ENCODE assay signal across 15 cellular contexts in the genomic region with DNA sequence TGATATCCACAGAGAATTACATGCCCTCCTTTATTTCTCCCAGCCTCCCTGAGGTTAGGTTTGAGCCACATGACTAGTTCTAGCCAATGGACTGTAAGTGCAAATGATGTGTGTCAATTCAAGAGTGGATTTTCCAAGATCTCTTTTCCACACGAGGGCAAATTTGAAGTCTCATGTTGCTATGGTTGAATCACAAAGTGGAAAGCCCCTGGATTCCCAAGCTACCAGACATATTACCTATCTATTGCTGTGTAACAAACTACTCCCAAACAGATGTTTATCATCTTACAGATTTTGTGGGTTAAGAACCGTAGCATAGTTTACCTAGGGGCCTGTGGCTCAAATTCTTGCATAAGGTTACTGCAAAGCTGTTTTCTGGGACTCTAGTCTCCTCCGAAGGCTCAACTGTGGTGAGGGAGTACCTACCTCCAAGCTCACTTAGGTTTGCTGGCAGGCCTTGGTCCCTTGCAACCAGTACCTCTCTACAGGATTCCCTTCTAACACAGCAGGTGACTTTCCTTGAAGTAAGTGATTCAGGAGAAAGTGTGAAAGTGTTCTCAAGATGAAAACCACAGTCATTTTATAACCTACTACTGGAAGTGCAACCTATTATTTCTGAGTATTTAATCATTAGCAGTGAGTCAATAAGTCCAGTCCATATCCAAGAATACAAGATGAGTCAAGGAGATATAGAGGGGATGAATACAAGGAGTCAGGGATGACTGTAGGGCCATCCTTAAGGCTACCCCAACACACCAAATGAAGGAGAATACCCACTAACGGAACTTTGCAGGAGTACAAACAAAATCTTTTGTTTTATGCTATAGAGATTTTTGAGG.
DNase-seq lines count a peak whose midpoint lies in the region; ATAC-seq lines count a peak whose summit lies in the region.
"Had no signal": no experiment of that assay in that cellular context is flagged by ENCODE, and none has a peak within 500 bp of the region (broad histone marks: within the 10 kb centered on the region; RNA-seq: fewer than 3 reads in every experiment).

No MANE protein-coding gene starts in this region.

- H3K27me3 Mint-ChIP-seq in activated naive CD8-positive, alpha-beta T cell, result peaks cover 2% of the 10 kb centered on the region

- no peaks in the 10 kb centered on the region for H3K9me3 Mint-ChIP-seq in activated naive CD8-positive, alpha-beta T cell (ENCODE audit: low read depth)

- H3K4me1 Mint-ChIP-seq in activated naive CD8-positive, alpha-beta T cell (ENCODE audit: low read depth), result peaks cover 49% of the 10 kb centered on the region

- peak; percentile 21 for ATAC-seq in HG03097 (IDR thresholded peaks at IDR 0.05; ENCODE audit: low FRiP score, unreplicated experiment)
- ATAC-seq: heart left ventricle had no signal

- peak overlapping the region; percentile 21 for H3K4me3 Mint-ChIP-seq in activated naive CD8-positive, alpha-beta T cell

- peak; percentile 2 for DNase-seq in stimulated activated CD4-positive, alpha-beta T cell treated with anti-CD3 and anti-CD28 coated beads, Interleukin-4, amount 100 ng/mL, for 1 hour
- DNase-seq in stimulated activated CD4-positive, alpha-beta T cell treated with anti-CD3 and anti-CD28 coated beads, Interleukin-2, amount 100 ng/mL, for 24 hours, result no peak
- DNase-seq in cerebellum (ENCODE audit: low spot score) (no peak), HT-29 (ENCODE audit: low spot score) (no peak), NCI-H2107 (lab: John Stamatoyannopoulos, UW) (no peak), NCI-H345 treated with DMSO at 0.1 percent for 48 hours (lab: John Stamatoyannopoulos, UW; ENCODE audit: unreplicated experiment) (no peak)
- DNase-seq: activated gamma-delta T cell treated with Interleukin-2 at 50 U/mL for 16 hours, BE2C, heart left ventricle, lower lobe of right lung, NCI-H1436, ovary, transverse colon had no signal

- H3K36me3 Mint-ChIP-seq in activated naive CD8-positive, alpha-beta T cell, result no peaks in the 10 kb centered on the region

- H3K27ac Mint-ChIP-seq in activated naive CD8-positive, alpha-beta T cell, result peak overlapping the region; percentile 91
